Comparison of ENCODE assay signal across 17 cellular contexts in the genomic region with DNA sequence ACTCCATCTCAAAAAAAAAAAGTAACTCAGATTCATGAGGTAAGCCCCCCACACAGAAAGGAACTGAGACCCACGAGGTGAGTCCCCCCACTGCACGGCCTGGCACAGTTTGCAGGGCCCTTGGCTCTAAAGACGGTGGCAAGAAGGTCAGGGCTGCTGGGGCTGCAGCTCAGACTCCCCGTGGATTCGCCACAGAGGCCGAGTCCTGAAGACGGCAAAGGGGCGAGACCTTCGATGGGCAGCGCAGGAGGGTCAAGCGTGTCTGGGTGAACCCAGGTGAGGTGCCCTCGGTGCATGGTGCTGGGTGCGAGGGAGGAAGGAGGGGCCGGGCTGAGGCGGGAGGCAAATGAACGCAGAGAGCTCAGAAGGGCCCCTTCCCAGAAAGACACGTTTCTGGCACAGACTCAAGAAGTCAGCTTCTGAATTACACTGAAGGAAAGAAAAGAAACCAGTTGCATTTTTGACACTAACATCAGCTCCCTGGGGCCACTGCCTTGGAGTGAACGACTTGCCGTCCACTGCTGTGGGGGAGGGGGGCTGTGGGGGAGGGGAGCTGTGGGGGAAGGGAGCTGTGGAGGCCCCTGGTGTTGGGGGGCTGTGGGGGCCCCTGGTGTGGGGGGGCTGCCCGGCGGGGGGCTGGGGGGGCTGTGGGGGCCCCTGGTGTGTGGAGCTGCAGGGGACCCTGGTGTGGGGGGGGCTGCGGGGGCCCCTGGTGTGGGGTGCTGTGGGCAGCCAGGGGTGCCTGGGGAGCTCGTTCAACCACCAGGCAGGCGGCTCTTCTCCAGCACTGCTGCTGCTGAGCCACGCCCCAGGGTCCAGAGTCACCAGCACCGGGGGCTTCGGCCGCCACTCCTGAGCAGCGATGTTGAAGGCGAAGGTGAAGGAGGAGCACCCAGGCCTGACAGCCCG.
A peak's percentile ranks its signal among the peaks of the same experiment; 100 is the strongest.
DNase-seq lines count a peak whose midpoint lies in the region; ATAC-seq, FAIRE-seq and TF ChIP-seq lines count a peak whose summit lies in the region.
"Had no signal": no experiment of that assay in that cellular context is flagged by ENCODE, and none has a peak within 500 bp of the region (broad histone marks: within the 10 kb centered on the region; RNA-seq: fewer than 3 reads in every experiment).

No MANE protein-coding gene starts in this region.

- intact Hi-C loops in colonic mucosa (cut with DNase I) (no loop called here), kidney (cut with DNase I) (no loop called here)

- H3K4me1 Mint-ChIP-seq in GM23338 = peaks cover 12% of the 10 kb centered on the region
- peaks cover 4% of the 10 kb centered on the region for H3K4me1 Mint-ChIP-seq in activated CD8-positive, alpha-beta T cell treated with anti-CD3 and anti-CD28 coated beads, Interleukin-2, amount 10 ng/mL, durations not matched to agents 7 days and 5 days (ENCODE audit: low read depth)

- FAIRE-seq in kidney (lab: Jason Lieb, UNC) (no peak), frontal cortex (lab: Jason Lieb, UNC) (no peak)
- FAIRE-seq: A549, GM19239 had no signal

- POLR2A ChIA-PET in AG04450 (lab: Yijun Ruan, JAX) = interaction anchor here (0.8 to 1.4 kb wide), 2 partner anchors 41 to 70 kb away, joined by 4 to 5 read pairs; partner anchors contain the start of gene METRNL
- POLR2A ChIA-PET in activated CD8-positive, alpha-beta T cell treated with anti-CD3 and anti-CD28 coated beads, Interleukin-2, amount 10 ng/mL, durations not matched to agents 7 days and 5 days (lab: Charles Lee) = no interaction called here

- H3K4me3 ChIP-seq in AG04450 (ENCODE audit: low read depth, low read length) = no peak overlapping the region
- no peak overlapping the region for H3K4me3 ChIP-seq in GM23338
- H3K4me3 ChIP-seq in colonic mucosa = no peak overlapping the region
- no peak overlapping the region for H3K4me3 ChIP-seq in kidney (ENCODE audit: low read length in 2 of 2)
- H3K4me3 ChIP-seq: A549, PC-9 had no signal

- H3K27ac Mint-ChIP-seq in GM23338 = 0 out of 2 replicates have a peak overlapping the region, but pooled peaks have one; percentile 65
- H3K27ac Mint-ChIP-seq in activated CD8-positive, alpha-beta T cell treated with anti-CD3 and anti-CD28 coated beads, Interleukin-2, amount 10 ng/mL, durations not matched to agents 7 days and 5 days = no peak overlapping the region

- DNase-seq in AG04450 (ENCODE audit: low read depth, low spot score) (no peak), GM23338 (ENCODE audit: low spot score) (no peak), colonic mucosa (peak; percentile 14), kidney (peak; percentile 69), frontal cortex (ENCODE audit: low spot score in 2 of 2) (no peak), NCI-H187 treated with DMSO at 0.1 percent for 48 hours (lab: John Stamatoyannopoulos, UW) (no peak), activated gamma-delta T cell (lab: John Stamatoyannopoulos, UW) (no peak)
- DNase-seq in activated CD8-positive, alpha-beta T cell treated with anti-CD3 and anti-CD28 coated beads, Interleukin-2, amount 10 ng/mL, durations not matched to agents 7 days and 5 days = no peak
- DNase-seq: COR-L47, KG1, NCI-H1436, NCI-H2081 treated with DMSO at 0.1 percent for 48 hours, NCI-H82, PC-9 had no signal

- ATAC-seq in GM23338 = no peak; the same call in 2 of the 3 replicates
- ATAC-seq in activated CD8-positive, alpha-beta T cell treated with anti-CD3 and anti-CD28 coated beads, Interleukin-2, amount 10 ng/mL, durations not matched to agents 7 days and 5 days = no peak

- H3K9ac ChIP-seq in colonic mucosa (ENCODE audit: low read depth in 2 of 2, low read length in 2 of 2) (no peak overlapping the region), kidney (ENCODE audit: low read length in 2 of 2) (no peak overlapping the region)

- no peaks in the 10 kb centered on the region for H3F3A ChIP-seq in GM23338 (replicated peaks; ENCODE audit: low read depth)

- no peaks in the 10 kb centered on the region for H3K79me2 ChIP-seq in GM23338 (replicated peaks; ENCODE audit: insufficient read depth)

- peaks cover 17% of the 10 kb centered on the region for H3K36me3 Mint-ChIP-seq in GM23338 (ENCODE audit: low read depth)
- peaks cover 12% of the 10 kb centered on the region for H3K36me3 Mint-ChIP-seq in activated CD8-positive, alpha-beta T cell treated with anti-CD3 and anti-CD28 coated beads, Interleukin-2, amount 10 ng/mL, durations not matched to agents 7 days and 5 days (ENCODE audit: low read depth)

- H3K36me3 ChIP-seq in GM23338 (ENCODE audit: insufficient read depth) (no peaks in the 10 kb centered on the region), colonic mucosa (no peaks in the 10 kb centered on the region), kidney (ENCODE audit: control insufficient read depth in 1 of 2, insufficient read depth in 2 of 2, low read length in 2 of 2) (no peaks in the 10 kb centered on the region)

- TF ChIP-seq CTCF in AG04450 (IDR thresholded peaks at IDR 0.05; ENCODE audit: low read depth, low read length) = no peak
- no peak for TF ChIP-seq CTCF in GM23338 (conservative IDR thresholded peaks at IDR 0.05; ENCODE audit: low read depth in 2 of 2)
- TF ChIP-seq CTCF in colonic mucosa (IDR thresholded peaks at IDR 0.05) = no peak
- TF ChIP-seq CTCF in kidney (IDR thresholded peaks at IDR 0.05; ENCODE audit: borderline replicate concordance, extremely low read depth, insufficient read depth) = no peak

- H3K27ac ChIP-seq in AG04450 (ENCODE audit: low read depth, low read length) = peak overlapping the region; percentile 21
- H3K27ac ChIP-seq in GM23338 (ENCODE audit: low read depth) = no peak overlapping the region
- H3K27ac ChIP-seq in colonic mucosa = no peak overlapping the region
- no peak overlapping the region for H3K27ac ChIP-seq in kidney (ENCODE audit: low read depth in 2 of 2, low read length in 2 of 2)
- H3K27ac ChIP-seq: A549, C4-2B, PC-9 had no signal

- peaks cover 9% of the 10 kb centered on the region for H3K27me3 Mint-ChIP-seq in GM23338 (ENCODE audit: insufficient read depth, low read depth, poor library complexity)
- H3K27me3 Mint-ChIP-seq in activated CD8-positive, alpha-beta T cell treated with anti-CD3 and anti-CD28 coated beads, Interleukin-2, amount 10 ng/mL, durations not matched to agents 7 days and 5 days (ENCODE audit: low read depth) = no peaks in the 10 kb centered on the region

- H3K4me2 ChIP-seq in GM23338 = no peak overlapping the region
- H3K4me2 ChIP-seq: A549, PC-9 had no signal

- no peaks in the 10 kb centered on the region for H3K9me2 ChIP-seq in GM23338 (ENCODE audit: insufficient read depth)

- no peaks in the 10 kb centered on the region for H3K9me3 Mint-ChIP-seq in GM23338
- H3K9me3 Mint-ChIP-seq in activated CD8-positive, alpha-beta T cell treated with anti-CD3 and anti-CD28 coated beads, Interleukin-2, amount 10 ng/mL, durations not matched to agents 7 days and 5 days (ENCODE audit: insufficient read depth) = no peaks in the 10 kb centered on the region

- no peaks in the 10 kb centered on the region for H3K4me1 ChIP-seq in GM23338 (ENCODE audit: insufficient read depth)
- no peaks in the 10 kb centered on the region for H3K4me1 ChIP-seq in colonic mucosa
- H3K4me1 ChIP-seq in kidney (ENCODE audit: control insufficient read depth in 1 of 2, insufficient read depth in 1 of 2, low read depth in 1 of 2, low read length in 2 of 2) = no peaks in the 10 kb centered on the region
- H3K4me1 ChIP-seq: A549 had no signal

- H3K4me3 Mint-ChIP-seq in GM23338 = no peak overlapping the region
- H3K4me3 Mint-ChIP-seq in activated CD8-positive, alpha-beta T cell treated with anti-CD3 and anti-CD28 coated beads, Interleukin-2, amount 10 ng/mL, durations not matched to agents 7 days and 5 days = no peak overlapping the region

- H2AFZ ChIP-seq in GM23338 = no peak overlapping the region
- H2AFZ ChIP-seq: PC-9 had no signal

- no peaks in the 10 kb centered on the region for H4K20me1 ChIP-seq in GM23338 (replicated peaks; ENCODE audit: insufficient read depth)

- H3K9me3 ChIP-seq in AG04450 (ENCODE audit: control insufficient read depth, insufficient read depth, low read length) (peaks cover 16% of the 10 kb centered on the region), colonic mucosa (no peaks in the 10 kb centered on the region), kidney (ENCODE audit: control insufficient read depth in 1 of 2, low read length in 2 of 2) (no peaks in the 10 kb centered on the region)
- H3K9me3 ChIP-seq: A549 had no signal

- CTCF ChIA-PET in AG04450 (lab: Charles Lee) = interaction anchor here (1.0 kb wide), 1 partner anchor 46 kb away, joined by 3 read pairs; no protein-coding TSS in a partner anchor
- CTCF ChIA-PET in activated CD8-positive, alpha-beta T cell treated with anti-CD3 and anti-CD28 coated beads, Interleukin-2, amount 10 ng/mL, durations not matched to agents 7 days and 5 days (lab: Charles Lee) = no interaction called here

- H3K27me3 ChIP-seq in AG04450 (ENCODE audit: control insufficient read depth, insufficient read depth, low read length) (no peaks in the 10 kb centered on the region), GM23338 (ENCODE audit: insufficient read depth) (no peaks in the 10 kb centered on the region), colonic mucosa (no peaks in the 10 kb centered on the region)

Comparison
In these comparisons a context has a peak if more than half of its experiments do, and no peak if none do; other contexts are left out.
1. DNase-seq: peak in colonic mucosa (single experiment) and kidney (single experiment); none in AG04450 (single experiment), GM23338 (single experiment), frontal cortex (0 of 2), NCI-H187 treated with DMSO at 0.1 percent for 48 hours (single experiment), activated gamma-delta T cell (single experiment) and activated CD8-positive, alpha-beta T cell treated with anti-CD3 and anti-CD28 coated beads, Interleukin-2, amount 10 ng/mL, durations not matched to agents 7 days and 5 days (single experiment).